ENCODE assay signal across 8 cellular contexts in the genomic region with DNA sequence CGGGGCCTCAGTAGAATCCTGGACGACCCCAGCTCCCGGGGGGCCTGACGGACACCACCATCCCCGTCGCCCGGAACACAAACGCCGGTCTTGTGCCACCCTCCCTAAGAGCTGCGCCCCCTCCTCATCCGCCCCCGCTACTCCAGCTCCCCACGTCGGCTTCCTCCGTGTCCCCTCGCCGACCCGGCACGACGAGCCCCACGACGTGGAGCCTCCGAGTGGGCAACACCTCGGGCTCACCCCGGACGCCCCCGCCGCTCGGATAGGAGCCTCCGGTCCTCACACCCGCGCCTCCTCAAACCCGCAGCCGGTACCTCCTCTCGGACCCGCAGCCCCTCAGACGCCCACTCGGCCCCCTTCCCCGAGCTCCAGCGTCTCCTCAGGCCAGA. TPM values are rescaled to one million over a fixed set of nuclear protein-coding genes. Genes with fewer than 3 reads are reported as not detected.
A peak's percentile ranks its signal among the peaks of the same experiment; 100 is the strongest.
DNase-seq lines count a peak whose midpoint lies in the region; ATAC-seq and TF ChIP-seq lines count a peak whose summit lies in the region.

No MANE protein-coding gene starts in this region.

- peak overlapping the region; percentile 47 for H3K4me3 ChIP-seq in CD8-positive, alpha-beta T cell (ENCODE audit: low read depth, low read length)
- H3K4me3 ChIP-seq in fibroblast of mammary gland (ENCODE audit: control insufficient read depth, low read depth, low read length): peak overlapping the region; percentile 86
- peak overlapping the region; percentile 54 for H3K4me3 ChIP-seq in parathyroid adenoma (ENCODE audit: low read depth, low read length)

- H3K36me3 Mint-ChIP-seq in CD8-positive, alpha-beta T cell: no peaks in the 10 kb centered on the region
- no peaks in the 10 kb centered on the region for H3K36me3 Mint-ChIP-seq in WTC11

- CTCF ChIA-PET in CD8-positive, alpha-beta T cell (lab: Charles Lee): interaction anchor here (1.1 to 5.0 kb wide), 3 partner anchors 10 to 66 kb away, joined by 3 to 42 read pairs (median 10); no protein-coding TSS in a partner anchor
- CTCF ChIA-PET in WTC11 (lab: Charles Lee): interaction anchor here (1.0 to 4.9 kb wide), 7 partner anchors 10 to 135 kb away, joined by 3 to 63 read pairs (median 8); no protein-coding TSS in a partner anchor

- H3K9ac ChIP-seq in parathyroid adenoma: no peak overlapping the region

- DNase-seq in CD8-positive, alpha-beta T cell: peak in 2 of 7 experiments; percentile 4 to 48
- DNase-seq in WTC11 (ENCODE audit: low spot score) (no peak), fibroblast of mammary gland (ENCODE audit: low read depth) (no peak), T1000 (lab: John Stamatoyannopoulos, UW) (no peak), NCI-H1092 (lab: John Stamatoyannopoulos, UW) (no peak), NCI-H1694 treated with DMSO at 0.1 percent for 48 hours (lab: John Stamatoyannopoulos, UW) (no peak)

- TF ChIP-seq CTCF in CD8-positive, alpha-beta T cell (IDR thresholded peaks at IDR 0.05): no peak
- no peak for TF ChIP-seq CTCF in WTC11 (IDR thresholded peaks at IDR 0.05)
- no peak for TF ChIP-seq CTCF in fibroblast of mammary gland (conservative IDR thresholded peaks at IDR 0.05; ENCODE audit: control insufficient read depth, insufficient read depth, low read depth, low read length)
- no peak for TF ChIP-seq CTCF in parathyroid adenoma (IDR thresholded peaks at IDR 0.05)

- peaks cover 7% of the 10 kb centered on the region for H3K79me2 ChIP-seq in parathyroid adenoma

- H2AFZ ChIP-seq in parathyroid adenoma: peak overlapping the region; percentile 28

- intact Hi-C loops in CD8-positive, alpha-beta T cell (cut with DNase I, micrococcal nuclease): loop anchor here (2.0 to 10.0 kb wide), 11 partner anchors 292 to 1822 kb away; a partner anchor contains a TSS

- peaks cover 50% of the 10 kb centered on the region for H3K4me1 Mint-ChIP-seq in CD8-positive, alpha-beta T cell (ENCODE audit: low read depth)
- peaks cover 60% of the 10 kb centered on the region for H3K4me1 Mint-ChIP-seq in WTC11

- peak overlapping the region; percentile 57 for H3K4me2 ChIP-seq in parathyroid adenoma (ENCODE audit: low read length)

- ATAC-seq in CD8-positive, alpha-beta T cell: no peak
- ATAC-seq in HG02759 (IDR thresholded peaks at IDR 0.05; ENCODE audit: unreplicated experiment) (peak; percentile 6), WTC11 (no peak)

- H3K36me3 ChIP-seq in CD8-positive, alpha-beta T cell (ENCODE audit: insufficient read depth, low read length): no peaks in the 10 kb centered on the region
- no peaks in the 10 kb centered on the region for H3K36me3 ChIP-seq in parathyroid adenoma (ENCODE audit: control insufficient read depth, insufficient read depth, low read length)

- H3K27ac Mint-ChIP-seq in CD8-positive, alpha-beta T cell: peak overlapping the region; percentile 73
- H3K27ac Mint-ChIP-seq in WTC11: no peak overlapping the region

- H3K9me3 Mint-ChIP-seq in CD8-positive, alpha-beta T cell: no peaks in the 10 kb centered on the region
- H3K9me3 Mint-ChIP-seq in WTC11: no peaks in the 10 kb centered on the region

- H3K4me3 Mint-ChIP-seq in CD8-positive, alpha-beta T cell: peak overlapping the region; percentile 82
- peak overlapping the region; percentile 76 for H3K4me3 Mint-ChIP-seq in WTC11

- POLR2A ChIA-PET in CD8-positive, alpha-beta T cell (lab: Charles Lee): interaction anchor here (1.6 kb wide), 1 partner anchor 13 kb away, joined by 3 read pairs; no protein-coding TSS in a partner anchor
- POLR2A ChIA-PET in WTC11 (lab: Charles Lee): interaction anchor here (0.5 to 1.2 kb wide), 4 partner anchors 12 to 326 kb away, joined by 3 to 4 read pairs (median 3); no protein-coding TSS in a partner anchor

- peak overlapping the region; percentile 11 for H3K27ac ChIP-seq in CD8-positive, alpha-beta T cell (ENCODE audit: low read depth, low read length)
- H3K27ac ChIP-seq in parathyroid adenoma: peak overlapping the region; percentile 30

- peaks cover 6% of the 10 kb centered on the region for H3K27me3 Mint-ChIP-seq in CD8-positive, alpha-beta T cell (ENCODE audit: low read depth)
- peaks cover 4% of the 10 kb centered on the region for H3K27me3 Mint-ChIP-seq in WTC11 (ENCODE audit: low read depth)

- no peaks in the 10 kb centered on the region for H3K27me3 ChIP-seq in CD8-positive, alpha-beta T cell (ENCODE audit: insufficient read depth, low read length)
- no peaks in the 10 kb centered on the region for H3K27me3 ChIP-seq in parathyroid adenoma (ENCODE audit: control insufficient read depth, insufficient read depth, low read length)

- no peaks in the 10 kb centered on the region for H3K9me3 ChIP-seq in CD8-positive, alpha-beta T cell (ENCODE audit: low read length)
- H3K9me3 ChIP-seq in parathyroid adenoma (ENCODE audit: control insufficient read depth, low read length): no peaks in the 10 kb centered on the region

- peaks cover 33% of the 10 kb centered on the region for H3K4me1 ChIP-seq in CD8-positive, alpha-beta T cell (ENCODE audit: insufficient read depth, low read length)
- H3K4me1 ChIP-seq in parathyroid adenoma: peaks cover 5% of the 10 kb centered on the region

TF ChIP-seq in WTC11, 78 proteins besides CTCF, POLR2A, EP300 and RAD21:
- TF ChIP-seq NR3C1 (CRISPR knock-in tag; conservative IDR thresholded peaks at IDR 0.05; ENCODE audit: low read depth) (no peak), ZNF317 (CRISPR knock-in tag; IDR thresholded peaks at IDR 0.05; ENCODE audit: borderline replicate concordance, low read depth) (no peak), CREB1 (CRISPR knock-in tag; IDR thresholded peaks at IDR 0.05) (no peak)

RNA-seq across cellular contexts. Expression of a gene that starts 0.5 kb away (rescaled TPM):
- total RNA-seq in CD8-positive, alpha-beta T cell: 10 to 100 TPM; 12.5 to 18.2 TPM
- 96.1 to 116 TPM (median 102 TPM) in 3 replicates for total RNA-seq in WTC11 (2021)

RNA-seq across cellular contexts. Expression of a gene that starts 51.5 kb away (rescaled TPM):
- not detected for total RNA-seq in CD8-positive, alpha-beta T cell
- 146 to 153 TPM (median 150 TPM) in 3 replicates for total RNA-seq in WTC11 (2021)

Comparison
In these comparisons a context has a peak if more than half of its experiments do, and no peak if none do; other contexts are left out.
1. RNA of a gene that starts 51.5 kb away (total RNA-seq): 146 to 153 TPM in WTC11; not detected in CD8-positive, alpha-beta T cell; every median in the first group is over 100 times any median in the second.
2. Peak in every context shown above with its lines, with median percentiles within 50 percentile points of each other: H3K4me3 ChIP-seq.